In the genomic region with DNA sequence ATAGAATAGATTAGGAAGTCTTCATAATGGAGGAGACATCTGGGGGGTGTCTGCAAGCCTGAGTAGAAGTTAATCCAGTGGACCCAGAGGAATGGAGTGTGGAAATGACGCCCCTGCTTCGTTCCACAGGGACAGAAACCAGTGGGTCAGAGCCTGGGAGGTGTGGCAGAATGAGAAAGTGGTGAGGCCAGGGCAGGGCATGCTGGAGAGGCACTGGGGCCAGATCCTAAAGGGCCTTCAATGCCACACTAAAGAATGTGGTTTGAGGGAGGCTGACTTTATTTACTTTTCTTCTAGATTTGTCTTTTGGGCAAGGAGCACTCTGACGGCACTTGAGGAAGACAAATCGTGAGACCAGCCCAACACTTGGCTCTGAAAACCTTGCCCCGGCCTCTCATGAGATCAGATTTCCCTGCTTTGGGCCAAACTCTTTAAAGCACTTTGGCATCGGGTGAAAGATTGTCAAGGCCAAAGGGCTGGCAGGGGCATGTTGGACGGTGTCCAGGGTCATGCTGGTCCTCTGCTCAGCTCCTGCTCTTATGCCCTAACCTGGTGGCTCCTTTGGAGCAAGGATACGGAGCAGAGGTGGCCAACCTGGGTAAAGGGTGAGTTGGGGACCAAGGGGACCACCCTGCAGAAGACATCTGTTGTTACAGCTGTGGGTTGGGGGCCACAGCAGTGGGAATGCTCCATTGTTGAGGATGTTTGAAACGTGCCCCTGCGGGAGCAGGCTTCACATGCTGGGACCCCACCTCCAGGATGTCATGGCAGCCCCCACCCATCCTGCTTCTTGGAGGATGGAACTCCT, we compare ENCODE assay signal across 14 cellular contexts.
"Had no signal": no experiment of that assay in that cellular context is flagged by ENCODE, and none has a peak within 500 bp of the region (broad histone marks: within the 10 kb centered on the region; RNA-seq: fewer than 3 reads in every experiment).

No MANE protein-coding gene starts in this region.

- H3K4me1 ChIP-seq: tibial artery, vagina had no signal

- ATAC-seq: gastrocnemius medialis, natural killer cell had no signal

- H3K27me3 ChIP-seq: gastrocnemius medialis, stomach, tibial artery, vagina had no signal

- H3K36me3 ChIP-seq: gastrocnemius medialis, stomach, tibial artery, vagina had no signal

- DNase-seq: activated B cell treated with CpG ODN at 0.5 μM for 24 hours; activated CD4-positive, alpha-beta T cell treated with anti-CD3 and anti-CD28 coated beads, Interleukin-2, amount 10 ng/mL, durations not matched to agents 24 days and 14 days; activated CD8-positive, alpha-beta memory T cell treated with anti-CD3 and anti-CD28 coated beads for 24 hours; activated naive CD4-positive, alpha-beta T cell treated with anti-CD3 and anti-CD28 coated beads, Interleukin-2, amount 10 ng/mL, durations not matched to agents 7 days and 5 days; effector memory CD4-positive, alpha-beta T cell; gastrocnemius medialis; mammary epithelial cell; natural killer cell; stomach; T-helper 2 cell had no signal

- H3K4me3 ChIP-seq: gastrocnemius medialis, skin epidermis, stomach, tibial artery, vagina had no signal

- H3K9me3 ChIP-seq: gastrocnemius medialis, stomach, tibial artery, vagina had no signal

- H3K27ac ChIP-seq: epithelial cell of prostate, gastrocnemius medialis, skin epidermis, stomach, tibial artery, vagina had no signal
